In the genomic region with DNA sequence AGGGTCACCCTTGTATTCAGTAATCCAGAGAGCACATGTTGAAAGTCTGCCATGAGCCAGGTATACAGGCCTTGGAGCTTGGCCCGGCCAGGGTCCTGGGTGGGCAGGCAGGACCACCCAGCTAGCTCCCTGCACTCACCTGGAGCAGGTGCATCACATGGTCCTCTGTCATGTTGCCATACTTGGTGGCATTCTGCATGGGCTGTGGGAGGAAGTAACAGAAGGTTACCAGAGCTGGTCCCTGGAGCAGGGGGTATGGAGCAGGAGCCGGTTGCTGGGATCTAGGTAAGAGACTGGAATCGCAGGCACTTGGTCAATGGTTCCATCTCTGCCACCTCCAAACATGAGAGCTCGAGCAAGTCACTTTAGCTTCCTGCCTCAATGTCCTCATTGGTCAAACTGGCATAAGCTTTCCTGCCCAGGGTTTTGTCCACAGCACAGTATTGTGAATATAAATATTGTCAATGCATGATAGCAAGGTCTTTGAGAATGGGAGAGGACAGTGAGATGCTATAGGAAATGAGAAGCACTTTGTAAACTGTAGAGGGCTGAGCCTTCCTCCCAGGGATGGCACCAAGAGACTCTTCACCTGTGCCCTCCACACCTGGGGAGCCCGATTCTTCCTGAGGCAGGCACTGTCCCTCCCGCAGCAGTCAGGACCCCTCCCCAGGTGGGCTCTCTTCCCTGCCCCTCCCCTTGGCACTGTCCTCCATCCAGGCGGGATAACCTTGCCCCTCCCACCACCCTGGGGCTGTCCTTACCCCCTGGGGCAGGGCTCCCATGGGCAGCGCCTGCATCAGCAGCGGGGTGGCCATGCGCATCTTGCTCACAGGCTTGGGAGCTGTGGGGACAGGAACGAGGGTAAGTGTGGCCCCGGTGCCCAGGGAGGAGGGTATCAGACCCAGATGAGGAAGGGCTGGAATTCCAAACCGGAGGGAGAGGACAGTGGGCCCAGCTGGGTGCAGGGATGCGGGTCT, we compare ENCODE assay signal across 1 cellular context.
TF ChIP-seq lines count a peak whose summit lies in the region.

No MANE protein-coding gene starts in this region.

TF ChIP-seq in WTC11, 78 proteins besides CTCF, POLR2A, EP300 and RAD21 (continued from another document):
- TF ChIP-seq, protein P1, sequence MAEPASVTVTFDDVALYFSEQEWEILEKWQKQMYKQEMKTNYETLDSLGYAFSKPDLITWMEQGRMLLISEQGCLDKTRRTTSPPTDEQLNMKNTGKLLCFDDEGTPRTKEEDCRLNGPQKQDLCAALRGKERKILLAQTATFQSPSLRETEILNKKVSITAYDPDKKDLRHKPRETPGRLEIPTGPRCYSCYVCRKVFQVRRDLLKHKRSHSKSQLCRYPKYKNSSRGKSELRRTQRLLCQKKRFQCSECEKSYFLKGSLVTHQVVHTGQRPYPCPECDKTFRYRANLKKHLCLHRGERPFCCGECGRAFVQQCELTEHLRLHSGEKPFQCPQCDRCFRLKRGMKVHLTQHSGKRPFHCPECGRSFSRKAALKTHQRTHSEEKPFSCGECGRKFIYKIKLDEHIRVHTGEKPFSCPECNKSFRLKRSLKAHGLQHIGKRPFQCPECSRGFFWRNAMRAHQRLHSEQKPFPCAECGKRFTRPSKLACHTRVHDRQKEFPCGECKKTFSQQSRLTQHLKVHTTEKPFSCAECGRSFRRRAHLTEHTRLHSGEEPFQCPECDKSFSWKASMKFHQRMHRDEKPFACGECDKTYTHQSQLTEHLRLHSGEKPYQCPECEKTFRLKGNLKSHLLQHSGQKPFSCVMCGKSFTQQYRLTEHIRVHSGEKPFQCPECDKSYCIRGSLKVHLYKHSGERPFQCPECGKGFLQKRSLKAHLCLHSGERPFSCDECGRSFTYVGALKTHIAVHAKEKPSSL (CRISPR knock-in tag; conservative IDR thresholded peaks at IDR 0.05), result no peak
- no peak for TF ChIP-seq TCF7 (CRISPR knock-in tag; IDR thresholded peaks at IDR 0.05; ENCODE audit: low read depth)
- no peak for TF ChIP-seq NFE2L1 (CRISPR knock-in tag; IDR thresholded peaks at IDR 0.05)
- TF ChIP-seq, protein P2, sequence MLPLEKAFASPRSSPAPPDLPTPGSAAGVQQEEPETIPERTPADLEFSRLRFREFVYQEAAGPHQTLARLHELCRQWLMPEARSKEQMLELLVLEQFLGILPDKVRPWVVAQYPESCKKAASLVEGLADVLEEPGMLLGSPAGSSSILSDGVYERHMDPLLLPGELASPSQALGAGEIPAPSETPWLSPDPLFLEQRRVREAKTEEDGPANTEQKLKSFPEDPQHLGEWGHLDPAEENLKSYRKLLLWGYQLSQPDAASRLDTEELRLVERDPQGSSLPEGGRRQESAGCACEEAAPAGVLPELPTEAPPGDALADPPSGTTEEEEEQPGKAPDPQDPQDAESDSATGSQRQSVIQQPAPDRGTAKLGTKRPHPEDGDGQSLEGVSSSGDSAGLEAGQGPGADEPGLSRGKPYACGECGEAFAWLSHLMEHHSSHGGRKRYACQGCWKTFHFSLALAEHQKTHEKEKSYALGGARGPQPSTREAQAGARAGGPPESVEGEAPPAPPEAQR (CRISPR knock-in tag; IDR thresholded peaks at IDR 0.05), result no peak
- TF ChIP-seq KAT7 (CRISPR knock-in tag; IDR thresholded peaks at IDR 0.05; ENCODE audit: borderline replicate concordance), result no peak
